Comparison of ENCODE assay signal across 1 cellular context in genomic region chr17:3943240-3943891, GRCh38.
TF ChIP-seq lines count a peak whose summit lies in the region.

No MANE protein-coding gene starts in this region.

TF ChIP-seq in H1, 55 proteins besides CTCF, POLR2A, EP300 and RAD21:
- TF ChIP-seq ASH2L (IDR thresholded peaks at IDR 0.05; ENCODE audit: low read length) (no peak), EZH2 (IDR thresholded peaks at IDR 0.05; ENCODE audit: low read depth, low read length, severe bottlenecking) (no peak)
